ENCODE assay signal across 36 cellular contexts in genomic region chr9:3672399-3672798, GRCh38.
"Had no signal": no experiment of that assay in that cellular context is flagged by ENCODE, and none has a peak within 500 bp of the region (broad histone marks: within the 10 kb centered on the region; RNA-seq: fewer than 3 reads in every experiment).

No MANE protein-coding gene starts in this region.

- H3K36me3 ChIP-seq: MG63 had no signal

- H3K27me3 ChIP-seq: MG63 had no signal

- H3K4me3 ChIP-seq: MG63 had no signal

- H3K9me3 ChIP-seq: MG63 had no signal

- DNase-seq: Karpas-422, Kasumi-1, MG63, MM.1S, MV-4-11, NCI-H1048, NCI-H1092, NCI-H1092 treated with DMSO at 0.1 percent for 48 hours, NCI-H1105, NCI-H1105 treated with DMSO at 0.1 percent for 48 hours, NCI-H1417, NCI-H1417 treated with DMSO at 0.1 percent for 48 hours, NCI-H1436, NCI-H1436 treated with DMSO at 0.1 percent for 48 hours, NCI-H146, NCI-H1694, NCI-H1694 treated with DMSO at 0.1 percent for 48 hours, NCI-H187, NCI-H187 treated with DMSO at 0.1 percent for 48 hours, NCI-H1930, NCI-H2029, NCI-H2029 treated with DMSO at 0.1 percent for 48 hours, NCI-H2081, NCI-H2081 treated with DMSO at 0.1 percent for 48 hours, NCI-H2107, NCI-H2171, NCI-H2171 treated with DMSO at 0.1 percent for 48 hours, NCI-H2227 treated with DMSO at 0.1 percent for 48 hours, NCI-H226, NCI-H345, NCI-H446, NCI-H446 treated with DMSO at 0.1 percent for 48 hours, NCI-H510A, NCI-H510A treated with DMSO at 0.1 percent for 48 hours, NCI-H524, NCI-H524 treated with DMSO at 0.1 percent for 48 hours had no signal
